ENCODE assay signal across 13 cellular contexts in the genomic region with DNA sequence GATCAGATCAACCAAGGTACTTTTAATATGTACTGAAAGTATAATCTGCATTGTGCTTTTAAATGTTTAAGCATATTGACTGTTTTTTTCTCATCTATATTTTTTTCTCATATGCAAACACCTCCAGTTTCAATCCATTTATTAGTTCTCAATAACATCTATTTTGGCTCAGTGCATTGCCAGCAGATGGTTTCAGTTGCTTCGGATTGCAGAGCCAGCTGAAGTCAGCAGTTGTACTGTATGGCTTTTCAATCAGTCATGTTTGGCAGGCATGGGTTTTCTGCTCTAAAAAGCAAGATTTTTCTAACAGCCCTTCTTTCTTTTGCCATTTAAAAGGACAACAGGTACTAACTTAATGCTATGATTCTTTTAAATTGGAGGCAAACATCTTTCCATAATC.
"Had no signal": no experiment of that assay in that cellular context is flagged by ENCODE, and none has a peak within 500 bp of the region (broad histone marks: within the 10 kb centered on the region; RNA-seq: fewer than 3 reads in every experiment).

No MANE protein-coding gene starts in this region.

- ATAC-seq: activated naive CD4-positive, alpha-beta T cell treated with anti-CD3 and anti-CD28 coated beads, Interleukin-2, amount 50 U/mL, for 72 hours; activated T-helper 17 cell treated with anti-CD3 and anti-CD28 coated beads, Interleukin-2, amount 50 U/mL, for 72 hours; left lobe of liver; natural killer cell; WTC11 had no signal

- DNase-seq: activated T-cell treated with anti-CD3 and anti-CD28 coated beads, Interleukin-2, amount 50 U/mL, for 24 hours; central memory CD4-positive, alpha-beta T cell; dermis blood vessel endothelial cell; effector CD8-positive, alpha-beta T cell; erythroblast; foreskin melanocyte; natural killer cell; stimulated activated CD4-positive, alpha-beta T cell treated with anti-CD3 and anti-CD28 coated beads, Interleukin-2, amount 100 ng/mL, for 48 hours; stimulated activated naive CD4-positive, alpha-beta T cell had no signal
